ENCODE assay signal across 9 cellular contexts in the genomic region with DNA sequence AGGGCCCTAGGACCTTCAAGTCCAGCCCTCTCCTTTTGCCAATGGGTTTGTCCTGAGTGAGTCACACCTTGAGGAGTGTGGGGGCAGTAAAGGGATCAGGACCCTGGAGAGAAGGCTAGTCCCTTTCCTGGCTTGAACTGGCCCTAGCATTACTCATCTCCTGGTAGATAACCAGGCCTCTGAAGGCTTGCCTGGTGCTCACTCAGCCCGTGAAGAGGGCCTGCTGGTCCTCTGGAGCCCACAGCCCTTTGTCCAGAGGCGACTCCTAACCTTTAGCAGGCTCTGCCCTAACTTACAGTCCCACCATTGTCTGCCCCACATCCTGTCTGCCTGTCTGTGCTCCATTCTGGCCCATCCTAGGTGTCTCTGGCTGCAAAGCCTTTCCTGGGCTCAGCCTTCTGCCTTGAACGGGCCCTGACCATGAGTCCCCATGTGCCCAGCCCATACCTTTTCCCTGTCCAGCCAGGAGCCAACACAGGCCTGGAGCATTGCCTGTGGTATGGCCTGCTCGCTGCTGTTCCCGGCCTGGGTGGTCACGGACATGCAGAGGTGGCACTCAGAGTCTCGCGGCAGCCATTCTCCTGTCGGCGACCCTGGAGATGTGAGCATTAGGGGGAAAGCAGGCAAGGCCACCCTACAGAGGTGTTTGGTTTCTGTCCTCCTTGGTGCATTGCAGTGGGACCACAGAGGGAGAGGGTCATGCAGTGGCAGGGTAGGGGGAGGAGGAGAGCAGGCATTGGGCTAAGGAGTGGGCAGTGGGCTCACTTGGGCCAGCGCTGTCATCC. TPM values are rescaled to one million over a fixed set of nuclear protein-coding genes. Genes with fewer than 3 reads are reported as not detected.
DNase-seq lines count a peak whose midpoint lies in the region; ATAC-seq, FAIRE-seq and TF ChIP-seq lines count a peak whose summit lies in the region.
"Had no signal": no experiment of that assay in that cellular context is flagged by ENCODE, and none has a peak within 500 bp of the region (broad histone marks: within the 10 kb centered on the region; RNA-seq: fewer than 3 reads in every experiment).

No MANE protein-coding gene starts in this region.

- in situ Hi-C loops in K562 (cut with MboI) = no loop called here

- peak overlapping the region in 1 of 2 experiments; percentile 75; a peak in 2 of 4 replicates for H3K9ac ChIP-seq in K562 (ENCODE audit: insufficient read depth in 1 of 2, low read depth in 2 of 2, low read length in 2 of 2)

- ATAC-seq in K562 = peak; percentile 83
- peak in 1 of 2 donors; percentile 61 for ATAC-seq in upper lobe of left lung (ENCODE audit: low FRiP score in 2 of 2)

- H3K9me3 ChIP-seq in K562 (replicated peaks; ENCODE audit: control insufficient read depth, insufficient read depth, low read depth, low read length) (no peaks in the 10 kb centered on the region), upper lobe of left lung (no peaks in the 10 kb centered on the region)

- no peaks in the 10 kb centered on the region for H3K9me1 ChIP-seq in K562 (ENCODE audit: control insufficient read depth, insufficient read depth, low read length)

- H3K27ac ChIP-seq in K562 (ENCODE audit: extremely low read depth, low read depth, low read length) (no peak overlapping the region), upper lobe of left lung (peak overlapping the region; percentile 86 to 97 (median 92)), substantia nigra (ENCODE audit: low read depth, low read length, poor library complexity, severe bottlenecking) (no peak overlapping the region)
- H3K27ac ChIP-seq: 22Rv1 had no signal

- H2AFZ ChIP-seq in K562 (ENCODE audit: low read depth, low read length) = no peak overlapping the region

- CTCF ChIA-PET in K562 (lab: Yijun Ruan, JAX; ENCODE audit: low intra/inter-chr PET ratio) = interaction anchor here (0.6 kb wide), 1 partner anchor 314 kb away, joined by 3 read pairs; no protein-coding TSS in a partner anchor

- no peak for TF ChIP-seq RAD21 in K562 (CRISPR knock-in tag; conservative IDR thresholded peaks at IDR 0.05 in 1 of 2, IDR thresholded peaks at IDR 0.05 in 1 of 2)

- BruUV-seq in K562 (replicated peaks; lab: Mats Ljungman, UMichigan) = no TSS peak

- no peak overlapping the region for H3K4me2 ChIP-seq in K562 (ENCODE audit: insufficient read depth, low read length)

- H4K20me1 ChIP-seq in K562 (replicated peaks; ENCODE audit: control insufficient read depth, insufficient read depth, low read length) = 0 out of 2 replicates have a peak, but pooled peaks cover 5% of the 10 kb centered on the region

- H3K4me1 ChIP-seq in K562 (replicated peaks in 1 of 2; ENCODE audit: control insufficient read depth in 2 of 2, insufficient read depth in 2 of 2, low read length in 2 of 2) (peaks cover 3 to 19% of the 10 kb centered on the region in 2 experiments; a peak in 3 of 5 replicates), upper lobe of left lung (peaks cover 15 to 29% (median 28%) of the 10 kb centered on the region in 4 donors)

- intact Hi-C loops in K562 (cut with micrococcal nuclease) = no loop called here

- H3K79me2 ChIP-seq in K562 (ENCODE audit: control insufficient read depth, insufficient read depth, low read length) = no peaks in the 10 kb centered on the region

- no peaks in the 10 kb centered on the region for H3K36me3 ChIP-seq in K562 (ENCODE audit: control insufficient read depth, insufficient read depth, low read length)
- H3K36me3 ChIP-seq in upper lobe of left lung = peaks cover 6 to 23% (median 13%) of the 10 kb centered on the region in 4 donors

- H3K27me3 ChIP-seq in K562 (ENCODE audit: control insufficient read depth in 2 of 2, insufficient read depth in 2 of 2, low read length in 2 of 2) = no peaks in the 10 kb centered on the region
- no peaks in the 10 kb centered on the region for H3K27me3 ChIP-seq in upper lobe of left lung

- FAIRE-seq in K562 (lab: Jason Lieb, UNC) = peak; percentile 92

- TF ChIP-seq POLR2A in K562 (conservative IDR thresholded peaks at IDR 0.05) (no peak), upper lobe of left lung (IDR thresholded peaks at IDR 0.05) (peak in 1 of 4 donors; percentile 7)

- no peak overlapping the region for H3K4me3 ChIP-seq in K562
- H3K4me3 ChIP-seq in upper lobe of left lung = peak overlapping the region in 3 of 4 donors; percentile 50 to 53 (median 53)

- 43% methylated on average over 11 of the region's 11 CpGs for WGBS in K562 (ENCODE audit: insufficient coverage, low coverage, missing lambda C conversion rate)
- 63 to 75% methylated on average over 11 of the region's 11 CpGs for WGBS in upper lobe of left lung, 2 donors

- no peak for TF ChIP-seq CTCF in K562 (IDR thresholded peaks at IDR 0.05 in 2 of 3, conservative IDR thresholded peaks at IDR 0.05 in 1 of 3; ENCODE audit: insufficient read depth in 2 of 3, low read depth in 1 of 3, low read length in 3 of 3)
- no peak for TF ChIP-seq CTCF in upper lobe of left lung (IDR thresholded peaks at IDR 0.05)

- DNase-seq in DMS53 (lab: John Stamatoyannopoulos, UW) = peak; percentile 61
- no peak for DNase-seq in DMS53 treated with DMSO at 0.1 percent for 48 hours (lab: John Stamatoyannopoulos, UW; ENCODE audit: unreplicated experiment)
- DNase-seq in K562 (ENCODE audit: extremely low read depth in 1 of 4, low spot score in 3 of 4) = peak; percentile 53 to 72 (median 62)
- peak; percentile 80 for DNase-seq in iPS-NIHi7 (ENCODE audit: extremely low spot score)
- DNase-seq in upper lobe of left lung = peak; percentile 56 to 59
- DNase-seq in activated effector memory CD4-positive, alpha-beta T cell treated with Interleukin-2 at 50 U/mL for 16 hours = no peak
- no peak for DNase-seq in Ammon's horn (ENCODE audit: low spot score)
- DNase-seq in substantia nigra (lab: John Stamatoyannopoulos, UW) = no peak

- POLR2A ChIA-PET in K562 (lab: Yijun Ruan, JAX) = interaction anchor here (0.6 kb wide), 1 partner anchor 39 kb away, joined by 3 read pairs; no protein-coding TSS in a partner anchor

- no peak for TF ChIP-seq EP300 in K562 (IDR thresholded peaks at IDR 0.05; ENCODE audit: low read length)
- TF ChIP-seq EP300 in upper lobe of left lung (IDR thresholded peaks at IDR 0.05) = no peak

RNA-seq across cellular contexts. Expression of a gene that starts 4.9 kb away (rescaled TPM):
- total RNA-seq in K562 (2011; cell fraction: chromatin; rRNA removed; ENCODE audit: low replicate concordance) = not detected in 2 replicates
- total RNA-seq in K562 (2011; cell fraction: nucleolus; rRNA removed) = not detected in 2 replicates
- not detected in 2 replicates for total RNA-seq in K562 (2011; cell fraction: nucleoplasm; rRNA removed)
- total RNA-seq in K562 (2014; rRNA removed) (not detected in 2 replicates), K562 (2014; rRNA removed; fragmentation: Illumina TruSeq; extraction: Trizol) (not detected in 2 replicates), K562 (2015; rRNA removed; fragmentation: Illumina TruSeq; extraction: Trizol) (not detected in 2 replicates), K562 (2021) (7.0 and 8.5 TPM in 2 replicates), upper lobe of left lung (over 10,000 TPM; 10,501 to 67,270 (median 33,394) TPM)
- polyA plus RNA-seq in K562 (2011; rRNA removed) (not detected in 2 replicates), K562 (2014; fragmentation: Illumina TruSeq; extraction: Trizol) (not detected in 2 replicates), K562 (2014; fragmentation: Nextera tagmentation; extraction: Ambion mirVana) (under 1 TPM in 1 of 2 experiments, not detected in 1; 0.03 TPM), K562 (2014; rRNA removed) (not detected in 2 replicates)
- polyA plus RNA-seq in K562 (2011; cell fraction: cytosol; rRNA removed) = not detected in 2 replicates
- not detected in 2 replicates for polyA plus RNA-seq in K562 (2011; cell fraction: nucleus; rRNA removed)
- not detected in 2 replicates for polyA plus RNA-seq in K562 (2012)
- polyA minus RNA-seq in K562 (2011; rRNA and poly(A)+ RNA removed) = not detected in 2 replicates
- not detected in 2 replicates for polyA minus RNA-seq in K562 (2011; cell fraction: cytosol; rRNA and poly(A)+ RNA removed)
- polyA minus RNA-seq in K562 (2011; cell fraction: nucleus; rRNA and poly(A)+ RNA removed) = not detected in 2 replicates

RNA-seq across cellular contexts. Expression of a gene that starts 31.1 kb away (rescaled TPM):
- 0.21 TPM in 1 of 2 replicates, not detected in the other for total RNA-seq in K562 (2011; cell fraction: chromatin; rRNA removed; ENCODE audit: low replicate concordance)
- not detected in 2 replicates for total RNA-seq in K562 (2011; cell fraction: nucleolus; rRNA removed)
- total RNA-seq in K562 (2011; cell fraction: nucleoplasm; rRNA removed) = 0.99 TPM in 1 of 2 replicates, not detected in the other
- total RNA-seq in K562 (2014; rRNA removed) (not detected in 2 replicates), K562 (2014; rRNA removed; fragmentation: Illumina TruSeq; extraction: Trizol) (not detected in 2 replicates), K562 (2015; rRNA removed; fragmentation: Illumina TruSeq; extraction: Trizol) (not detected in 2 replicates), K562 (2021) (not detected in 2 replicates), upper lobe of left lung (10 to 100 TPM; 12.2 to 24.7 (median 21.0) TPM)
- polyA plus RNA-seq in K562 (2011; rRNA removed) (not detected in 2 replicates), K562 (2014; fragmentation: Illumina TruSeq; extraction: Trizol) (not detected in 2 replicates), K562 (2014; fragmentation: Nextera tagmentation; extraction: Ambion mirVana) (not detected), K562 (2014; rRNA removed) (not detected in 2 replicates)
- 0.03 TPM in 1 of 2 replicates, not detected in the other for polyA plus RNA-seq in K562 (2011; cell fraction: cytosol; rRNA removed)
- 0.06 TPM in 1 of 2 replicates, not detected in the other for polyA plus RNA-seq in K562 (2011; cell fraction: nucleus; rRNA removed)
- 0.37 TPM in 1 of 2 replicates, not detected in the other for polyA plus RNA-seq in K562 (2012)
- polyA minus RNA-seq in K562 (2011; rRNA and poly(A)+ RNA removed) = not detected in 2 replicates
- not detected in 2 replicates for polyA minus RNA-seq in K562 (2011; cell fraction: cytosol; rRNA and poly(A)+ RNA removed)
- polyA minus RNA-seq in K562 (2011; cell fraction: nucleus; rRNA and poly(A)+ RNA removed) = not detected in 2 replicates

RNA-seq across cellular contexts. Expression of a gene that starts 47.1 kb away (rescaled TPM):
- 135 and 208 TPM in 2 replicates for total RNA-seq in K562 (2011; cell fraction: chromatin; rRNA removed; ENCODE audit: low replicate concordance)
- 115 and 138 TPM in 2 replicates for total RNA-seq in K562 (2011; cell fraction: nucleolus; rRNA removed)
- total RNA-seq in K562 (2011; cell fraction: nucleoplasm; rRNA removed) = 129 and 174 TPM in 2 replicates
- total RNA-seq in K562 (2014; rRNA removed) (145 and 183 TPM in 2 replicates), K562 (2014; rRNA removed; fragmentation: Illumina TruSeq; extraction: Trizol) (119 and 123 TPM in 2 replicates), K562 (2015; rRNA removed; fragmentation: Illumina TruSeq; extraction: Trizol) (128 and 131 TPM in 2 replicates), K562 (2021) (121 and 124 TPM in 2 replicates), upper lobe of left lung (100 to 1,000 TPM in 1 of 6 donors, 10 to 100 TPM in 5; 36.8 to 176 (median 67.3) TPM)
- polyA plus RNA-seq in K562 (2011; rRNA removed) (103 and 153 TPM in 2 replicates), K562 (2014; fragmentation: Illumina TruSeq; extraction: Trizol) (152 and 167 TPM in 2 replicates), K562 (2014; fragmentation: Nextera tagmentation; extraction: Ambion mirVana) (10 to 100 TPM; 63.3 to 68.4 TPM), K562 (2014; rRNA removed) (130 and 144 TPM in 2 replicates)
- 84.8 and 132 TPM in 2 replicates for polyA plus RNA-seq in K562 (2011; cell fraction: cytosol; rRNA removed)
- 110 and 190 TPM in 2 replicates for polyA plus RNA-seq in K562 (2011; cell fraction: nucleus; rRNA removed)
- polyA plus RNA-seq in K562 (2012) = 88.5 and 121 TPM in 2 replicates
- polyA minus RNA-seq in K562 (2011; rRNA and poly(A)+ RNA removed) = 87.9 and 140 TPM in 2 replicates
- 38.3 and 80.0 TPM in 2 replicates for polyA minus RNA-seq in K562 (2011; cell fraction: cytosol; rRNA and poly(A)+ RNA removed)
- polyA minus RNA-seq in K562 (2011; cell fraction: nucleus; rRNA and poly(A)+ RNA removed) = 58.9 and 61.4 TPM in 2 replicates

RNA-seq across cellular contexts. Expression of a gene that starts 51.2 kb away (rescaled TPM):
- 48.1 and 80.4 TPM in 2 replicates for total RNA-seq in K562 (2011; cell fraction: chromatin; rRNA removed; ENCODE audit: low replicate concordance)
- 45.8 and 61.2 TPM in 2 replicates for total RNA-seq in K562 (2011; cell fraction: nucleolus; rRNA removed)
- total RNA-seq in K562 (2011; cell fraction: nucleoplasm; rRNA removed) = 58.4 and 76.0 TPM in 2 replicates
- total RNA-seq in K562 (2014; rRNA removed) (22.1 and 33.2 TPM in 2 replicates), K562 (2014; rRNA removed; fragmentation: Illumina TruSeq; extraction: Trizol) (29.4 and 31.7 TPM in 2 replicates), K562 (2015; rRNA removed; fragmentation: Illumina TruSeq; extraction: Trizol) (26.8 and 30.1 TPM in 2 replicates), K562 (2021) (36.6 and 41.6 TPM in 2 replicates), upper lobe of left lung (10 to 100 TPM; 24.6 to 46.1 (median 34.0) TPM)
- polyA plus RNA-seq in K562 (2011; rRNA removed) (32.6 and 50.0 TPM in 2 replicates), K562 (2014; fragmentation: Illumina TruSeq; extraction: Trizol) (31.7 and 31.8 TPM in 2 replicates), K562 (2014; fragmentation: Nextera tagmentation; extraction: Ambion mirVana) (10 to 100 TPM; 33.1 to 33.4 TPM), K562 (2014; rRNA removed) (27.5 and 31.5 TPM in 2 replicates)
- 29.4 and 39.0 TPM in 2 replicates for polyA plus RNA-seq in K562 (2011; cell fraction: cytosol; rRNA removed)
- polyA plus RNA-seq in K562 (2011; cell fraction: nucleus; rRNA removed) = 36.4 and 51.5 TPM in 2 replicates
- polyA plus RNA-seq in K562 (2012) = 25.7 and 42.8 TPM in 2 replicates
- polyA minus RNA-seq in K562 (2011; rRNA and poly(A)+ RNA removed) = 24.7 and 40.2 TPM in 2 replicates
- polyA minus RNA-seq in K562 (2011; cell fraction: cytosol; rRNA and poly(A)+ RNA removed) = 13.6 and 33.5 TPM in 2 replicates
- 15.9 and 17.7 TPM in 2 replicates for polyA minus RNA-seq in K562 (2011; cell fraction: nucleus; rRNA and poly(A)+ RNA removed)

Comparison
In these comparisons a context has a peak if more than half of its experiments do, and no peak if none do; other contexts are left out.
1. DNase-seq: peak in DMS53 (single experiment), K562 (4 of 4), iPS-NIHi7 (single experiment) and upper lobe of left lung (2 of 2); none in DMS53 treated with DMSO at 0.1 percent for 48 hours (single experiment), activated effector memory CD4-positive, alpha-beta T cell treated with Interleukin-2 at 50 U/mL for 16 hours (single experiment), Ammon's horn (single experiment) and substantia nigra (0 of 49).
2. H3K27ac ChIP-seq: peak in upper lobe of left lung (4 of 4); none in K562 (single experiment) and substantia nigra (single experiment).
3. RNA of a gene that starts 4.9 kb away (total RNA-seq): 10,501 to 67,270 TPM in upper lobe of left lung; 7.0 to 8.5 TPM in K562; every median in the first group is over 1,000 times any median in the second.
4. RNA of a gene that starts 31.1 kb away (total RNA-seq): 12.2 to 24.7 TPM in upper lobe of left lung; 0.21 to 0.99 TPM in K562; every median in the first group is over 4 times any median in the second.